Comparison of ENCODE assay signal across 19 cellular contexts in the genomic region with DNA sequence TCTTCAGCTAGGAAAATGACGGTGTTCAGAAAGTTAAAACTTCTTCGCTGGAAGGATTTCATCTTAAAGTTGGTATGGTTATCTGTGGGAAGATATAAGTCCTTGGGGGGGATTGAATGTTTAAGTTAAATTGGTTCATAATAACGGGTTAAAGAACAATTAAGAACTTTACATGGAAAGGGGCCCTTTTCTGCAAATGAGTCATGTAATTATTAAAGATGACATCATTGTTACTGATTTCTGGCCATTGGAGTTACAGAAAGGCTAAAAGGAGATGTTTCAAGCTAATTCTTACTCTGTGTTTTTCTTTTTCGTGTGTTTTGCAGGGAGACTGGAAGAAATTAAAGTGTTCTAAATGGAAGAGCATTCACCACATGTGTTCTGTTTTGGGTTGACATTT. TPM values are rescaled to one million over a fixed set of nuclear protein-coding genes. Genes with fewer than 3 reads are reported as not detected.
DNase-seq lines count a peak whose midpoint lies in the region; ATAC-seq, FAIRE-seq and TF ChIP-seq lines count a peak whose summit lies in the region.
"Had no signal": no experiment of that assay in that cellular context is flagged by ENCODE, and none has a peak within 500 bp of the region (broad histone marks: within the 10 kb centered on the region; RNA-seq: fewer than 3 reads in every experiment).

No MANE protein-coding gene starts in this region.

- FAIRE-seq in A549 (lab: Jason Lieb, UNC) (no peak), K562 (lab: Jason Lieb, UNC) (no peak)
- FAIRE-seq: GM12892, GM19239, H1 had no signal

- ATAC-seq in A549 (no peak), K562 (no peak), HG03159 (IDR thresholded peaks at IDR 0.05; ENCODE audit: unreplicated experiment) (no peak), T-helper 17 cell (no peak)

- H3K9me2 ChIP-seq in GM23248 (ENCODE audit: insufficient read depth): no peaks in the 10 kb centered on the region

- 43% methylated on average over 4 of the region's 4 CpGs for WGBS in A549 (ENCODE audit: missing lambda C conversion rate)
- 56 to 60% methylated on average over 4 of the region's 4 CpGs for WGBS in GM23248 (ENCODE audit: low coverage in 1 of 2, low lambda C conversion rate in 2 of 2, missing lambda C conversion rate in 2 of 2), 2 experiments
- 13% methylated on average over 4 of the region's 4 CpGs for WGBS in K562 (ENCODE audit: insufficient coverage, low coverage, missing lambda C conversion rate)

- H3K9me1 ChIP-seq in K562 (ENCODE audit: control insufficient read depth, insufficient read depth, low read length): no peaks in the 10 kb centered on the region

- H3K9ac ChIP-seq in GM23248: no peak overlapping the region
- H3K9ac ChIP-seq in K562 (ENCODE audit: insufficient read depth in 1 of 2, low read depth in 2 of 2, low read length in 2 of 2): no peak overlapping the region

- H3K9me3 ChIP-seq in A549: peaks cover 19% of the 10 kb centered on the region
- H3K9me3 ChIP-seq in GM23248 (ENCODE audit: low read depth): no peaks in the 10 kb centered on the region
- peaks cover 7% of the 10 kb centered on the region; the same call in 1 of the 2 replicates for H3K9me3 ChIP-seq in K562 (replicated peaks; ENCODE audit: control insufficient read depth, insufficient read depth, low read depth, low read length)
- no peaks in the 10 kb centered on the region for H3K9me3 ChIP-seq in T-helper 17 cell (ENCODE audit: control insufficient read depth, low read length, poor library complexity, severe bottlenecking)

- H3K36me3 ChIP-seq in GM23248 (ENCODE audit: low read depth) (no peaks in the 10 kb centered on the region), K562 (ENCODE audit: control insufficient read depth, insufficient read depth, low read length) (no peaks in the 10 kb centered on the region)

- H4K20me1 ChIP-seq in GM23248 (ENCODE audit: insufficient read depth) (no peaks in the 10 kb centered on the region), K562 (replicated peaks; ENCODE audit: control insufficient read depth, insufficient read depth, low read length) (no peaks in the 10 kb centered on the region)

- peaks cover 52% of the 10 kb centered on the region for H3K27me3 Mint-ChIP-seq in T-helper 17 cell

- POLR2A ChIA-PET in A549 (lab: Yijun Ruan, JAX) (no interaction called here), K562 (lab: Yijun Ruan, JAX) (interaction anchor here (0.8 to 1.1 kb wide), 2 partner anchors 52 to 53 kb away, joined by 3 to 4 read pairs; no protein-coding TSS in a partner anchor)

- H3K4me1 ChIP-seq in A549 (no peaks in the 10 kb centered on the region), GM23248 (ENCODE audit: insufficient read depth) (peaks cover 21% of the 10 kb centered on the region), K562 (replicated peaks in 1 of 2; ENCODE audit: control insufficient read depth in 2 of 2, insufficient read depth in 2 of 2, low read length in 2 of 2) (peaks cover 0 to 4% of the 10 kb centered on the region in 2 experiments; a peak in 2 of 5 replicates)

- H3K27me3 ChIP-seq in GM23248 (replicated peaks; ENCODE audit: insufficient read depth): 0 out of 2 replicates have a peak, but pooled peaks cover 4% of the 10 kb centered on the region
- H3K27me3 ChIP-seq in K562 (ENCODE audit: control insufficient read depth in 2 of 2, insufficient read depth in 2 of 2, low read length in 2 of 2): peaks cover 3 to 6% of the 10 kb centered on the region in 2 experiments; a peak in 1 of 5 replicates

- TF ChIP-seq RAD21 in A549 (conservative IDR thresholded peaks at IDR 0.05 in 1 of 2, IDR thresholded peaks at IDR 0.05 in 1 of 2) (no peak), K562 (CRISPR knock-in tag; conservative IDR thresholded peaks at IDR 0.05 in 1 of 2, IDR thresholded peaks at IDR 0.05 in 1 of 2) (no peak)

- no peak overlapping the region for H3K27ac Mint-ChIP-seq in T-helper 17 cell
- H3K27ac Mint-ChIP-seq: CD4-positive, alpha-beta memory T cell had no signal

- peaks cover 9% of the 10 kb centered on the region for H3K36me3 Mint-ChIP-seq in T-helper 17 cell (ENCODE audit: low read depth)
- H3K36me3 Mint-ChIP-seq: CD4-positive, alpha-beta memory T cell had no signal

- CTCF ChIA-PET in A549 (lab: Yijun Ruan, JAX) (interaction anchor here (0.6 to 3.5 kb wide), 7 partner anchors 15 to 140 kb away, joined by 3 to 15 read pairs (median 3); a partner anchor contains a TSS), K562 (lab: Yijun Ruan, JAX; ENCODE audit: low intra/inter-chr PET ratio) (no interaction called here)

- H3K4me3 Mint-ChIP-seq in T-helper 17 cell: no peak overlapping the region
- H3K4me3 Mint-ChIP-seq: CD4-positive, alpha-beta memory T cell had no signal

- H2AFZ ChIP-seq in GM23248 (no peak overlapping the region), K562 (ENCODE audit: low read depth, low read length) (no peak overlapping the region)

- no peak for DNase-seq in A549 (ENCODE audit: low read depth in 1 of 2, low spot score in 1 of 2)
- peak; percentile 37 for DNase-seq in GM23248
- no peak for DNase-seq in K562 (ENCODE audit: extremely low read depth in 1 of 4, low spot score in 3 of 4)
- DNase-seq in T-helper 17 cell: no peak
- no peak for DNase-seq in activated CD4-positive, alpha-beta T cell treated with anti-CD3 and anti-CD28 coated beads, Interleukin-2, amount 50 U/mL, for 48 hours
- DNase-seq: 8988T; C1 segment of cervical spinal cord; Calu3; CD4-positive, alpha-beta memory T cell; COR-L47; DMS53; DMS79 treated with DMSO at 0.1 percent for 48 hours; GF-D8; H7; HCEC 1CT had no signal

- no peak for TF ChIP-seq POLR2A in A549 (IDR thresholded peaks at IDR 0.05; ENCODE audit: low read length)
- no peak for TF ChIP-seq POLR2A in K562 (conservative IDR thresholded peaks at IDR 0.05)

- H3K4me2 ChIP-seq in A549 (no peak overlapping the region), GM23248 (ENCODE audit: unreplicated experiment) (peak overlapping the region; percentile 27), K562 (ENCODE audit: insufficient read depth, low read length) (no peak overlapping the region)

- intact Hi-C loops in K562 (cut with micrococcal nuclease): no loop called here

- no peak overlapping the region for H3K27ac ChIP-seq in A549
- H3K27ac ChIP-seq in GM23248: no peak overlapping the region
- H3K27ac ChIP-seq in K562 (ENCODE audit: extremely low read depth, low read depth, low read length): no peak overlapping the region

- H3K4me3 ChIP-seq in A549 (no peak overlapping the region), GM23248 (no peak overlapping the region), K562 (no peak overlapping the region)

- BruUV-seq in K562 (replicated peaks; lab: Mats Ljungman, UMichigan): no TSS peak

- TF ChIP-seq CTCF in A549 (IDR thresholded peaks at IDR 0.05) (no peak), K562 (IDR thresholded peaks at IDR 0.05 in 2 of 3, conservative IDR thresholded peaks at IDR 0.05 in 1 of 3; ENCODE audit: insufficient read depth in 2 of 3, low read depth in 1 of 3, low read length in 3 of 3) (no peak)

- in situ Hi-C loops in GM23248 (cut with MboI): no loop called here
- in situ Hi-C loops in K562 (cut with MboI): no loop called here

- TF ChIP-seq EP300 in A549 (IDR thresholded peaks at IDR 0.05): no peak
- no peak for TF ChIP-seq EP300 in K562 (IDR thresholded peaks at IDR 0.05; ENCODE audit: low read length)

- peaks cover 4% of the 10 kb centered on the region for H3K4me1 Mint-ChIP-seq in T-helper 17 cell
- H3K4me1 Mint-ChIP-seq: CD4-positive, alpha-beta memory T cell had no signal

- peaks cover 21% of the 10 kb centered on the region for H3F3A ChIP-seq in GM23248 (ENCODE audit: insufficient read depth)

- no peaks in the 10 kb centered on the region for H3K79me2 ChIP-seq in GM23248 (ENCODE audit: insufficient read depth)
- no peaks in the 10 kb centered on the region for H3K79me2 ChIP-seq in K562 (ENCODE audit: control insufficient read depth, insufficient read depth, low read length)

TF ChIP-seq in A549, 52 proteins besides CTCF, POLR2A, EP300 and RAD21 (continues in another document):
- TF ChIP-seq, protein P1, sequence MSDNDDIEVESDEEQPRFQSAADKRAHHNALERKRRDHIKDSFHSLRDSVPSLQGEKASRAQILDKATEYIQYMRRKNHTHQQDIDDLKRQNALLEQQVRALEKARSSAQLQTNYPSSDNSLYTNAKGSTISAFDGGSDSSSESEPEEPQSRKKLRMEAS (IDR thresholded peaks at IDR 0.05): no peak

RNA-seq across cellular contexts. Expression of a gene that starts 20.6 kb away (rescaled TPM):
- 6.4 and 7.6 TPM in 2 replicates for polyA plus RNA-seq in A549 (2011; rRNA removed)
- 5.8 and 7.5 TPM in 2 replicates for polyA plus RNA-seq in A549 (2012; cell fraction: cytosol; rRNA removed)
- polyA plus RNA-seq in A549 (2012; cell fraction: nucleus; rRNA removed): 17.3 and 20.9 TPM in 2 replicates
- polyA plus RNA-seq in A549 (2017; fragmentation: RNase III; extraction: RNeasy Plus Mini Kit Qiagen cat#74134 plus additional on column Dnase treatment): 8.6 to 10.7 TPM (median 9.9 TPM) in 3 replicates
- 12.8 and 13.3 TPM in 2 replicates for polyA minus RNA-seq in A549 (2011; rRNA and poly(A)+ RNA removed)
- 0.76 and 2.1 TPM in 2 replicates for total RNA-seq in GM23248 (2014; rRNA removed; shearing (Covaris generic))
- polyA plus RNA-seq in GM23248 (2016; fragmentation: Nextera tagmentation; extraction: Ambion mirVana): 0.47 and 0.64 TPM in 2 replicates
- 40.2 and 114 TPM in 2 replicates for total RNA-seq in K562 (2011; cell fraction: chromatin; rRNA removed; ENCODE audit: low replicate concordance)
- total RNA-seq in K562 (2011; cell fraction: nucleolus; rRNA removed): 54.3 and 65.4 TPM in 2 replicates
- total RNA-seq in K562 (2011; cell fraction: nucleoplasm; rRNA removed): 51.5 and 63.2 TPM in 2 replicates
- 6.9 and 11.0 TPM in 2 replicates for total RNA-seq in K562 (2014; rRNA removed)
- 4.9 and 6.8 TPM in 2 replicates for total RNA-seq in K562 (2014; rRNA removed; fragmentation: Illumina TruSeq; extraction: Trizol)
- total RNA-seq in K562 (2015; rRNA removed; fragmentation: Illumina TruSeq; extraction: Trizol): 5.6 and 6.1 TPM in 2 replicates
- 22.3 and 23.7 TPM in 2 replicates for total RNA-seq in K562 (2021)
- 9.2 and 15.1 TPM in 2 replicates for polyA plus RNA-seq in K562 (2011; rRNA removed)
- 8.2 and 11.8 TPM in 2 replicates for polyA plus RNA-seq in K562 (2011; cell fraction: cytosol; rRNA removed)
- 36.8 and 72.7 TPM in 2 replicates for polyA plus RNA-seq in K562 (2011; cell fraction: nucleus; rRNA removed)
- 12.0 and 19.4 TPM in 2 replicates for polyA plus RNA-seq in K562 (2012)
- 15.4 and 18.8 TPM in 2 replicates for polyA plus RNA-seq in K562 (2014; fragmentation: Illumina TruSeq; extraction: Trizol)
- polyA plus RNA-seq in K562 (2014; fragmentation: Nextera tagmentation; extraction: Ambion mirVana): under 1 TPM; 0.66 to 0.81 TPM
- polyA plus RNA-seq in K562 (2014; rRNA removed): 11.7 and 13.9 TPM in 2 replicates
- polyA minus RNA-seq in K562 (2011; rRNA and poly(A)+ RNA removed): 7.5 and 9.7 TPM in 2 replicates
- 12.4 and 14.4 TPM in 2 replicates for polyA minus RNA-seq in K562 (2011; cell fraction: cytosol; rRNA and poly(A)+ RNA removed)
- 10.1 and 11.4 TPM in 2 replicates for polyA minus RNA-seq in K562 (2011; cell fraction: nucleus; rRNA and poly(A)+ RNA removed)
- 10 to 100 TPM in 1 of 2 donors, 1 to 10 TPM in 1; 8.3 to 10.5 TPM for total RNA-seq in T-helper 17 cell
